ENCODE assay signal across 8 cellular contexts in genomic region chr15:75453703-75454470, GRCh38. TPM values are rescaled to one million over a fixed set of nuclear protein-coding genes. Genes with fewer than 3 reads are reported as not detected.
A peak's percentile ranks its signal among the peaks of the same experiment; 100 is the strongest.
DNase-seq lines count a peak whose midpoint lies in the region; ATAC-seq and TF ChIP-seq lines count a peak whose summit lies in the region.

No MANE protein-coding gene starts in this region.

- H3K27ac Mint-ChIP-seq in type B pancreatic cell, result peak overlapping the region; percentile 98

- H3K9me3 Mint-ChIP-seq in type B pancreatic cell, result no peaks in the 10 kb centered on the region

- intact Hi-C loops in heart right ventricle (cut with DNase I), result loop anchor here in 5 of 10 donors (2.0 to 10.0 kb wide), 5 partner anchors 82 to 193 kb away; partner anchors contain the start of genes SNUPN (in 4 of the 5), MAN2C1 (in 3 of the 5) and SNX33 (in 1 of the 5)

- H3K27me3 Mint-ChIP-seq in type B pancreatic cell, result no peaks in the 10 kb centered on the region

- 0 to 1% methylated on average over 55 to 57 of the region's 57 CpGs for WGBS in heart right ventricle, 2 donors

- H3K27ac ChIP-seq in heart right ventricle, result peak overlapping the region; percentile 90 to 99 (median 98)

- DNase-seq in GM13977 (ENCODE audit: low spot score), result peak; percentile 97
- DNase-seq in NCI-H146 treated with DMSO at 0.1 percent for 48 hours (lab: John Stamatoyannopoulos, UW; ENCODE audit: unreplicated experiment), result peak; percentile 96
- DNase-seq in T-helper 1 cell, result peak; percentile 95 to 100 (median 96)
- DNase-seq in amniotic stem cell (lab: John Stamatoyannopoulos, UW), result peak; percentile 98
- DNase-seq in heart right ventricle, result peak; percentile 97 to 98
- peak; percentile 100 for DNase-seq in pons (ENCODE audit: low spot score)
- DNase-seq in type B pancreatic cell (ENCODE audit: extremely low spot score, unreplicated experiment), result peak; percentile 98

- no peaks in the 10 kb centered on the region for H3K36me3 ChIP-seq in heart right ventricle

- H3K36me3 Mint-ChIP-seq in type B pancreatic cell, result no peaks in the 10 kb centered on the region

- H3K27me3 ChIP-seq in heart right ventricle, result no peaks in the 10 kb centered on the region

- H3K4me1 ChIP-seq in heart right ventricle, result peaks cover 0 to 41% (median 31%) of the 10 kb centered on the region in 9 donors

- peaks cover 9% of the 10 kb centered on the region for H3K4me1 Mint-ChIP-seq in type B pancreatic cell (ENCODE audit: unreplicated experiment)

- no peak for TF ChIP-seq CTCF in GM13977 (IDR thresholded peaks at IDR 0.05; ENCODE audit: extremely low read depth, insufficient read depth, missing control alignments)
- peak in 1 of 9 donors; percentile 29 for TF ChIP-seq CTCF in heart right ventricle (IDR thresholded peaks at IDR 0.05)
- peak; percentile 16 for TF ChIP-seq CTCF in type B pancreatic cell (conservative IDR thresholded peaks at IDR 0.05)

- ATAC-seq in HG02870 (IDR thresholded peaks at IDR 0.05; ENCODE audit: unreplicated experiment) (peak; percentile 33), heart right ventricle (peak; percentile 61 to 79 (median 73))

- peak overlapping the region; percentile 61 to 99 (median 94) for H3K4me3 ChIP-seq in heart right ventricle

- H3K4me3 Mint-ChIP-seq in type B pancreatic cell, result peak overlapping the region; percentile 96

- no peaks in the 10 kb centered on the region for H3K9me3 ChIP-seq in heart right ventricle

- in situ Hi-C loops in GM13977 (cut with MboI; ENCODE audit: low pct_unique_long_range_greater_than_20kb, low sequenced_read_pairs, unreplicated experiment), result no loop called here

RNA-seq across cellular contexts. Expression of gene SIN3A, which starts 2.4 kb away (rescaled TPM):
- total RNA-seq in heart right ventricle, result 10 to 100 TPM; 24.9 to 41.8 (median 29.9) TPM
- 1 to 10 TPM; 7.9 to 8.2 TPM for polyA plus RNA-seq in heart right ventricle
- 47.1 and 75.4 TPM in 2 replicates for total RNA-seq in type B pancreatic cell (ENCODE audit: low replicate concordance)

Comparison
In these comparisons a context has a peak if more than half of its experiments do, and no peak if none do; other contexts are left out.
1. Peak in every context shown above with its lines: DNase-seq, ATAC-seq, H3K4me3 ChIP-seq and H3K27ac ChIP-seq.